Comparison of ENCODE assay signal across 8 cellular contexts in the genomic region with DNA sequence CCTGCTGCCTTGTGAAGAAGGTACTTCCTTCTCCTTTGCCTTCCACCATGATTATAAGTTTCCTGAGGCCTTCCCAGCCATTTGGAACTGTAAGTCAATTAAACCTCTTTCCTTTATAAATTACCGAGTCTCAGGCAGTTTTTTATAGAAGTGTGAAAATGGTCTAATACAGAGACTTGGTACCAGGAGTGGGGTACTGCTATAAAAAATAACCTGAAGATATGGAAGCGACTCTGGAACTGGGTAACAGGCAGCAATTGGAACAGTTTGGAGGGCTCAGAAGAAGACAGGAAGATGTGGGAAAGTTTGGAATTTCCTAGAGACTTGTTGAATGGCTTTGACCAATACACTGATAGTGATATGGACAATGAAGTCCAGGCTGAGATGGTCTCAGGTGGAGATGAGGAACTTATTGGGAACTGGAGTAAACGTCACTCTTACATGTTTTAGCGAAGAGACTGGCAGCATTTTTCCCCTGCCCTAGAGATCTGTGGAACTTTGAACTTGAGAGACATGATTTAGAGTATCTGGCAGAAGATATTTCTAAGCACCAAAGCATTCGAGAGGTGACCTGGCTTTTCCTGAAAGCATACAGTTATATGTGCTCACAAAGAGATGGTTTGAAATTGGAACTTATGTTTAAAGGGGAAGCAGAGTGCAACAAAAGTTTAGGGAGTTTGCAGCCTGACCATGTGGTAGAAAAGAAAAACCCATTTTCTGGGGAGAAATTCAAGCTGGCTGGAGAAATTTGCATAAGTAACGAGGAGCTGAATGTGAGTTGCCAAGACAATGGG. TPM values are rescaled to one million over a fixed set of nuclear protein-coding genes. Genes with fewer than 3 reads are reported as not detected.
DNase-seq lines count a peak whose midpoint lies in the region; ATAC-seq, FAIRE-seq and TF ChIP-seq lines count a peak whose summit lies in the region.
"Not testable (repeated sequence)": the region's sequence is repeated elsewhere in the genome, so short reads cannot be mapped to it uniquely, and the experiment has no call there.
"Had no signal": no experiment of that assay in that cellular context is flagged by ENCODE, and none has a peak within 500 bp of the region (broad histone marks: within the 10 kb centered on the region; RNA-seq: fewer than 3 reads in every experiment).

No MANE protein-coding gene starts in this region.

- not testable (repeated sequence) for DNase-seq in HL-60 (ENCODE audit: low read depth in 1 of 2, low spot score in 1 of 2); K562 (ENCODE audit: extremely low read depth in 1 of 4, low spot score in 3 of 4); endothelial cell (ENCODE audit: low spot score)

- not testable (repeated sequence) for H3K27me3 ChIP-seq in HL-60 (ENCODE audit: insufficient read depth, poor library complexity, severe bottlenecking); K562 (ENCODE audit: control insufficient read depth in 2 of 2, insufficient read depth in 2 of 2, low read length in 2 of 2)

- 0% methylated on average over 6 of the region's 6 CpGs for WGBS in K562 (ENCODE audit: insufficient coverage, low coverage, missing lambda C conversion rate)

- not testable (repeated sequence) for BruUV-seq in K562 (replicated peaks; lab: Mats Ljungman, UMichigan)

- H3K4me3 Mint-ChIP-seq in endothelial cell (ENCODE audit: unreplicated experiment) = peak overlapping the region; percentile 84

- H3K9me3 ChIP-seq in HEK293 (ENCODE audit: control insufficient read depth, insufficient read depth, low read depth, low read length); K562 (replicated peaks; ENCODE audit: control insufficient read depth, insufficient read depth, low read depth, low read length): not testable (repeated sequence)

- H3K27ac ChIP-seq in HEK293 (ENCODE audit: extremely low read depth, low read depth, low read length); K562 (ENCODE audit: extremely low read depth, low read depth, low read length): not testable (repeated sequence)
- 0 out of 2 replicates have a peak overlapping the region, but pooled peaks have one; percentile 6 for H3K27ac ChIP-seq in HL-60 (replicated peaks)

- not testable (repeated sequence) for TF ChIP-seq POLR2A in K562 (conservative IDR thresholded peaks at IDR 0.05)

- POLR2A ChIA-PET in HEK293 (lab: Yijun Ruan, JAX); K562 (lab: Yijun Ruan, JAX): not testable (repeated sequence)

- not testable (repeated sequence) for H3K9ac ChIP-seq in K562 (ENCODE audit: insufficient read depth in 1 of 2, low read depth in 2 of 2, low read length in 2 of 2)

- in situ Hi-C loops in K562 (cut with MboI) = not testable (repeated sequence)

- H3K4me2 ChIP-seq in K562 (ENCODE audit: insufficient read depth, low read length) = not testable (repeated sequence)

- not testable (repeated sequence) for TF ChIP-seq EP300 in K562 (IDR thresholded peaks at IDR 0.05; ENCODE audit: low read length)

- H3K4me3 ChIP-seq in HEK293 (ENCODE audit: low read depth, low read length); HL-60 (replicated peaks; ENCODE audit: insufficient read depth, low read length); K562: not testable (repeated sequence)

- H3K4me1 ChIP-seq in HEK293 (ENCODE audit: control insufficient read depth, insufficient read depth, low read length); K562 (replicated peaks in 1 of 2; ENCODE audit: control insufficient read depth in 2 of 2, insufficient read depth in 2 of 2, low read length in 2 of 2): not testable (repeated sequence)

- H3K36me3 Mint-ChIP-seq in endothelial cell (ENCODE audit: low read depth, unreplicated experiment) = peaks cover 34% of the 10 kb centered on the region

- intact Hi-C loops in K562 (cut with micrococcal nuclease) = not testable (repeated sequence)

- H3K4me1 Mint-ChIP-seq in endothelial cell (ENCODE audit: unreplicated experiment) = not testable (repeated sequence)

- not testable (repeated sequence) for H4K20me1 ChIP-seq in K562 (replicated peaks; ENCODE audit: control insufficient read depth, insufficient read depth, low read length)

- TF ChIP-seq CTCF in HEK293 (tag by site-specific recombination; IDR thresholded peaks at IDR 0.05); HL-60 (IDR thresholded peaks at IDR 0.05; ENCODE audit: insufficient read depth, low read length); K562 (IDR thresholded peaks at IDR 0.05 in 2 of 3, conservative IDR thresholded peaks at IDR 0.05 in 1 of 3; ENCODE audit: insufficient read depth in 2 of 3, low read depth in 1 of 3, low read length in 3 of 3); endothelial cell (IDR thresholded peaks at IDR 0.05; ENCODE audit: unreplicated experiment): not testable (repeated sequence)

- TF ChIP-seq RAD21 in K562 (CRISPR knock-in tag; conservative IDR thresholded peaks at IDR 0.05 in 1 of 2, IDR thresholded peaks at IDR 0.05 in 1 of 2) = not testable (repeated sequence)

- not testable (repeated sequence) for H3K27ac Mint-ChIP-seq in endothelial cell (ENCODE audit: unreplicated experiment)

- not testable (repeated sequence) for H3K79me2 ChIP-seq in K562 (ENCODE audit: control insufficient read depth, insufficient read depth, low read length)

- peaks cover 0 to 39% of the 10 kb centered on the region in 2 experiments; a peak in 2 of 3 replicates for H3K36me3 ChIP-seq in HEK293 (ENCODE audit: control insufficient read depth in 2 of 2, insufficient read depth in 1 of 2, low read length in 2 of 2)
- not testable (repeated sequence) for H3K36me3 ChIP-seq in K562 (ENCODE audit: control insufficient read depth, insufficient read depth, low read length)

- H3K27me3 Mint-ChIP-seq in endothelial cell (ENCODE audit: unreplicated experiment) = not testable (repeated sequence)

- CTCF ChIA-PET in HEK293 (lab: Yijun Ruan, JAX) = interaction anchor here (1.3 kb wide), 1 partner anchor 186 kb away, joined by 3 read pairs; no protein-coding TSS in a partner anchor
- CTCF ChIA-PET in K562 (lab: Yijun Ruan, JAX; ENCODE audit: low intra/inter-chr PET ratio) = not testable (repeated sequence)

- H3K9me3 Mint-ChIP-seq in endothelial cell (ENCODE audit: unreplicated experiment) = not testable (repeated sequence)

- not testable (repeated sequence) for ATAC-seq in K562

- FAIRE-seq in K562 (lab: Jason Lieb, UNC) = not testable (repeated sequence)

- H2AFZ ChIP-seq in K562 (ENCODE audit: low read depth, low read length) = not testable (repeated sequence)

- H3K9me1 ChIP-seq in K562 (ENCODE audit: control insufficient read depth, insufficient read depth, low read length) = not testable (repeated sequence)

TF ChIP-seq in HEK293, 187 proteins besides CTCF, POLR2A, EP300 and RAD21:
- TF ChIP-seq SETDB1 (IDR thresholded peaks at IDR 0.05; ENCODE audit: insufficient read length, low read length) = peak; percentile 38
- peak; percentile 90 for TF ChIP-seq ZNF707 (tag by site-specific recombination; IDR thresholded peaks at IDR 0.05)

TF ChIP-seq in K562, 482 proteins besides CTCF, POLR2A, EP300 and RAD21:
- peak; percentile 91 for TF ChIP-seq ZNF707 (CRISPR knock-in tag; conservative IDR thresholded peaks at IDR 0.05)

RNA-seq across cellular contexts. Expression of a gene that starts 18.6 kb away (rescaled TPM):
- 1.6 and 2.1 TPM in 2 replicates for total RNA-seq in K562 (2011; cell fraction: chromatin; rRNA removed; ENCODE audit: low replicate concordance)
- 0.50 and 1.1 TPM in 2 replicates for total RNA-seq in K562 (2011; cell fraction: nucleolus; rRNA removed)
- total RNA-seq in K562 (2011; cell fraction: nucleoplasm; rRNA removed) = 0.53 and 0.59 TPM in 2 replicates
- total RNA-seq in K562 (2014; rRNA removed) = 0.12 and 0.45 TPM in 2 replicates
- 0.58 and 0.89 TPM in 2 replicates for total RNA-seq in K562 (2014; rRNA removed; fragmentation: Illumina TruSeq; extraction: Trizol)
- total RNA-seq in K562 (2015; rRNA removed; fragmentation: Illumina TruSeq; extraction: Trizol) = 0.87 and 1.2 TPM in 2 replicates
- total RNA-seq in K562 (2021) = 0.45 and 0.47 TPM in 2 replicates
- 0.35 and 0.57 TPM in 2 replicates for polyA plus RNA-seq in K562 (2011; rRNA removed)
- polyA plus RNA-seq in K562 (2011; cell fraction: cytosol; rRNA removed) = 0.06 and 0.34 TPM in 2 replicates
- 0.53 and 1.3 TPM in 2 replicates for polyA plus RNA-seq in K562 (2011; cell fraction: nucleus; rRNA removed)
- 0.39 and 0.96 TPM in 2 replicates for polyA plus RNA-seq in K562 (2012)
- polyA plus RNA-seq in K562 (2014; fragmentation: Illumina TruSeq; extraction: Trizol) = 0.34 and 0.36 TPM in 2 replicates
- under 1 TPM; 0.11 to 0.14 TPM for polyA plus RNA-seq in K562 (2014; fragmentation: Nextera tagmentation; extraction: Ambion mirVana)
- polyA plus RNA-seq in K562 (2014; rRNA removed) = 0.38 and 0.49 TPM in 2 replicates
- 1.0 and 1.7 TPM in 2 replicates for polyA minus RNA-seq in K562 (2011; rRNA and poly(A)+ RNA removed)
- 0.29 and 0.64 TPM in 2 replicates for polyA minus RNA-seq in K562 (2011; cell fraction: cytosol; rRNA and poly(A)+ RNA removed)
- polyA minus RNA-seq in K562 (2011; cell fraction: nucleus; rRNA and poly(A)+ RNA removed) = 0.27 and 1.1 TPM in 2 replicates
- 31.1 TPM for total RNA-seq in endothelial cell (ENCODE audit: unreplicated experiment)

RNA-seq across cellular contexts. Expression of a gene that starts 50.6 kb away (rescaled TPM):
- not detected in 2 replicates for total RNA-seq in K562 (2011; cell fraction: chromatin; rRNA removed; ENCODE audit: low replicate concordance)
- total RNA-seq in K562 (2011; cell fraction: nucleolus; rRNA removed) = not detected in 2 replicates
- not detected in 2 replicates for total RNA-seq in K562 (2011; cell fraction: nucleoplasm; rRNA removed)
- total RNA-seq in K562 (2014; rRNA removed) (not detected in 2 replicates), K562 (2014; rRNA removed; fragmentation: Illumina TruSeq; extraction: Trizol) (not detected in 2 replicates), K562 (2015; rRNA removed; fragmentation: Illumina TruSeq; extraction: Trizol) (not detected in 2 replicates), K562 (2021) (0.64 and 0.81 TPM in 2 replicates), endothelial cell (ENCODE audit: unreplicated experiment) (4.7 TPM)
- polyA plus RNA-seq in K562 (2011; rRNA removed) (not detected in 2 replicates), K562 (2014; fragmentation: Illumina TruSeq; extraction: Trizol) (not detected in 2 replicates), K562 (2014; fragmentation: Nextera tagmentation; extraction: Ambion mirVana) (under 1 TPM in 1 of 2 experiments, not detected in 1; 0.10 TPM), K562 (2014; rRNA removed) (not detected in 2 replicates)
- 0.16 TPM in 1 of 2 replicates, not detected in the other for polyA plus RNA-seq in K562 (2011; cell fraction: cytosol; rRNA removed)
- not detected in 2 replicates for polyA plus RNA-seq in K562 (2011; cell fraction: nucleus; rRNA removed)
- polyA plus RNA-seq in K562 (2012) = 0.11 TPM in 1 of 2 replicates, not detected in the other
- polyA minus RNA-seq in K562 (2011; rRNA and poly(A)+ RNA removed) = not detected in 2 replicates
- 1.1 TPM in 1 of 2 replicates, not detected in the other for polyA minus RNA-seq in K562 (2011; cell fraction: cytosol; rRNA and poly(A)+ RNA removed)
- polyA minus RNA-seq in K562 (2011; cell fraction: nucleus; rRNA and poly(A)+ RNA removed) = not detected in 2 replicates
- total RNA-seq: CD4-positive, CD25-positive, alpha-beta regulatory T cell had no signal
- polyA plus RNA-seq: CD14-positive monocyte; CD4-positive, alpha-beta memory T cell; CD8-positive, alpha-beta memory T cell had no signal

Comparison
In these comparisons a context has a peak if more than half of its experiments do, and no peak if none do; other contexts are left out.
1. RNA of a gene that starts 18.6 kb away (total RNA-seq): 31.1 TPM in endothelial cell (single experiment); 0.12 to 2.1 TPM in K562; every median in the first group is over 10 times any median in the second.